9 cellular contexts compared by ENCODE assay signal in the genomic region with DNA sequence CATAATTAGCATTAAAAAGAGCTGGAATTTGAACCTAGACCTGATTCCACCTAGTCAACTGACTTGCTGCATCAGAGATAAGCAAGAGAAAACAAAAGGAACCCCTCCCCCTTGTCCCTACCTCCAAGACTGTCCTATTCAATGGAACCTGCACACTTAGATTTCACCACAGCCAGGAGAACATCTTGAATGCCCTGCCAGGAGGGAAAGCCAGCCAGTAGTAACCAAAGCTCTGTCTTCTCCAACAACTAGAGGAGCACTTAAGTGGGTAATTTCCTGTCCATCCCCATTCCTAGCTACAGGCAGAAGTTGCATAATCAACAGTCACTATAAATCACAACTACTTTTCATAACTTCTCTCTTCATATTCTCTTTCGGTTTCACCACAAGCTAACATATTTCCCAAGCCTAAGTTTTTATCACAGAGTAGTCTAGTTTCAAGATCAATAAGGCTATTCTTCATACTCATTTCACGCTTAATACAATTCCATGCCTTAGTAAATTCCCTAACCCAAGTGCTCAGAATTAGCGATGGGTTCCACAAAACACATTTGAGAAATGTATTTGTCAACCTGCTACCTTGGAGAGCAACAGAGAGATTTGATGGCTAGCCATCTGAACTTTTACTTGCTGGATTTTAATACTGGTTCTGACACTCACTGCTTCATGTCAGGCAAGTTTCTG. TPM values are rescaled to one million over a fixed set of nuclear protein-coding genes. Genes with fewer than 3 reads are reported as not detected.
DNase-seq lines count a peak whose midpoint lies in the region; ATAC-seq, FAIRE-seq and TF ChIP-seq lines count a peak whose summit lies in the region.
"Had no signal": no experiment of that assay in that cellular context is flagged by ENCODE, and none has a peak within 500 bp of the region (broad histone marks: within the 10 kb centered on the region; RNA-seq: fewer than 3 reads in every experiment).

No MANE protein-coding gene starts in this region.

- DNase-seq in GM04504 (ENCODE audit: low read depth): peak; percentile 45
- peak; percentile 95 for DNase-seq in MV-4-11 (lab: John Stamatoyannopoulos, UW)
- peak; percentile 49 for DNase-seq in bronchial epithelial cell (ENCODE audit: low read depth)
- DNase-seq in nephron progenitor cell: no peak
- DNase-seq in stimulated activated CD4-positive, alpha-beta T cell treated with anti-CD3 and anti-CD28 coated beads, Interleukin-12 subunit alpha, Interleukin-12 subunit beta, amount 100 ng/mL, for 4 hours: no peak
- DNase-seq in ACHN: no peak
- no peak for DNase-seq in NK-92 (lab: John Stamatoyannopoulos, UW; ENCODE audit: unreplicated experiment)

- no peak for TF ChIP-seq CTCF in bronchial epithelial cell (IDR thresholded peaks at IDR 0.05; ENCODE audit: insufficient read depth, low read length, severe bottlenecking)
- no peak for TF ChIP-seq CTCF in nephron progenitor cell (IDR thresholded peaks at IDR 0.05)

- FAIRE-seq in bronchial epithelial cell (lab: Jason Lieb, UNC): no peak
- FAIRE-seq: colon had no signal

- H3K27me3 Mint-ChIP-seq in nephron progenitor cell (ENCODE audit: low read depth, poor library complexity): no peaks in the 10 kb centered on the region

- no peak overlapping the region for H3K4me3 ChIP-seq in bronchial epithelial cell (ENCODE audit: low read depth, low read length)

- H3K27ac Mint-ChIP-seq in nephron progenitor cell: no peak overlapping the region

- peaks cover 53% of the 10 kb centered on the region for H3K4me1 Mint-ChIP-seq in nephron progenitor cell

- in situ Hi-C loops in ACHN (cut with HindIII; ENCODE audit: low pct_ligation_motif_present, low pct_unique_long_range_greater_than_20kb, low sequenced_read_pairs): no loop called here

- H3K4me3 Mint-ChIP-seq in nephron progenitor cell: peak overlapping the region; percentile 86

- H3K36me3 Mint-ChIP-seq in nephron progenitor cell (ENCODE audit: low read depth): peaks cover 21% of the 10 kb centered on the region

- no peak for ATAC-seq in GM21717 (IDR thresholded peaks at IDR 0.05; ENCODE audit: unreplicated experiment)

- H3K36me3 ChIP-seq in bronchial epithelial cell (ENCODE audit: control insufficient read depth, insufficient read depth, low read length): no peaks in the 10 kb centered on the region

- no peaks in the 10 kb centered on the region for H3K27me3 ChIP-seq in bronchial epithelial cell (ENCODE audit: control insufficient read depth, insufficient read depth, low read length)

- peaks cover 19% of the 10 kb centered on the region for H3K9me3 Mint-ChIP-seq in nephron progenitor cell

RNA-seq across cellular contexts. Expression of a gene that starts 2.2 kb away (rescaled TPM):
- 6.1 and 8.3 TPM in 2 replicates for total RNA-seq in bronchial epithelial cell

Comparison
In these comparisons a context has a peak if more than half of its experiments do, and no peak if none do; other contexts are left out.
1. DNase-seq: peak in GM04504 (single experiment), MV-4-11 (single experiment) and bronchial epithelial cell (single experiment); none in nephron progenitor cell (single experiment), stimulated activated CD4-positive, alpha-beta T cell treated with anti-CD3 and anti-CD28 coated beads, Interleukin-12 subunit alpha, Interleukin-12 subunit beta, amount 100 ng/mL, for 4 hours (single experiment), ACHN (single experiment) and NK-92 (single experiment).